In the genomic region with DNA sequence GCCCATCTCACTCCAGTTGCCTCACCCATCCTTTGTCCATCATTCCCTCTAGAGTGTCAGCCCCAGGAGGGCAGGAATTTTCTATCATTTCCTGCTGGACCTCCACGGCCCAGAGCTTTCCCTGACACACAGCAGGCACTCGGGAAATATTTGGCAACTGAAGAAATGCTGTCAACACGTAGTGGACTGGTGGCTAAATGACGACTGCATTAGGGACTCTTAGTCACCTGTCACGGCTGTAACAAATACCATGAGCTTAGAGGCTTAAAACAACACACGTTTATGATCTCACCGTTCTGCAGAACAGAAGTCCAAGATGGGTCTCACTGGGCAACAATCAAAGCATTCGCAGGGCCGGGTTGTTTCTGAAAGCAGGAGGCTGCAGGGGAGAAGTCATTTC, we compare ENCODE assay signal across 15 cellular contexts.
A peak's percentile ranks its signal among the peaks of the same experiment; 100 is the strongest.
DNase-seq lines count a peak whose midpoint lies in the region; ATAC-seq and TF ChIP-seq lines count a peak whose summit lies in the region.
"Had no signal": no experiment of that assay in that cellular context is flagged by ENCODE, and none has a peak within 500 bp of the region (broad histone marks: within the 10 kb centered on the region; RNA-seq: fewer than 3 reads in every experiment).

No MANE protein-coding gene starts in this region.

- DNase-seq in astrocyte of the hippocampus (ENCODE audit: low read depth, low spot score) = peak; percentile 7
- peak; percentile 19 for DNase-seq in left kidney (ENCODE audit: low read depth, low spot score)
- no peak for DNase-seq in erythroblast (lab: John Stamatoyannopoulos, UW)
- DNase-seq: AML-193; Caco-2; CD4-positive, alpha-beta T cell; GDM1; HFFc6; KBM-7 had no signal

- no peak for TF ChIP-seq CTCF in HEK293 (tag by site-specific recombination; IDR thresholded peaks at IDR 0.05)

- no peaks in the 10 kb centered on the region for H3K9me3 ChIP-seq in HEK293 (ENCODE audit: control insufficient read depth, insufficient read depth, low read depth, low read length)
- H3K9me3 ChIP-seq: Caco-2, HAP-1 had no signal

- CTCF ChIA-PET in HEK293 (lab: Yijun Ruan, JAX) = interaction anchor here (0.7 to 1.1 kb wide), 2 partner anchors 244 to 254 kb away, joined by 3 to 4 read pairs; no protein-coding TSS in a partner anchor

- POLR2A ChIA-PET in HEK293 (lab: Yijun Ruan, JAX) = no interaction called here

- ATAC-seq in GM18520 (IDR thresholded peaks at IDR 0.05; ENCODE audit: unreplicated experiment) (no peak), GM21786 (IDR thresholded peaks at IDR 0.05; ENCODE audit: unreplicated experiment) (no peak)
- ATAC-seq: HepG2 had no signal

- no peak for TF ChIP-seq POLR2A in erythroblast (IDR thresholded peaks at IDR 0.05; ENCODE audit: low read length)

- no peak overlapping the region for H3K4me3 ChIP-seq in HEK293 (ENCODE audit: low read depth, low read length)
- H3K4me3 ChIP-seq: HAP-1 had no signal

- H3K36me3 ChIP-seq in HEK293 (ENCODE audit: control insufficient read depth in 2 of 2, insufficient read depth in 1 of 2, low read length in 2 of 2) = no peaks in the 10 kb centered on the region
- H3K36me3 ChIP-seq: HAP-1 had no signal

- H3K27ac ChIP-seq in HEK293 (ENCODE audit: extremely low read depth, low read depth, low read length) = no peak overlapping the region
- H3K27ac ChIP-seq: C4-2B had no signal

- H3K4me1 ChIP-seq in HEK293 (ENCODE audit: control insufficient read depth, insufficient read depth, low read length) = no peaks in the 10 kb centered on the region
- H3K4me1 ChIP-seq: Caco-2, HAP-1 had no signal

TF ChIP-seq in HEK293, 187 proteins besides CTCF, POLR2A, EP300 and RAD21 (continues in another document):
- TF ChIP-seq ZNF768 (tag by site-specific recombination; IDR thresholded peaks at IDR 0.05) (no peak), ZNF544 (tag by site-specific recombination; IDR thresholded peaks at IDR 0.05) (no peak), ZNF184 (tag by site-specific recombination; IDR thresholded peaks at IDR 0.05) (0 out of 2 replicates have a peak, but pooled peaks have one; percentile 35), GLI2 (tag by site-specific recombination; IDR thresholded peaks at IDR 0.05; ENCODE audit: borderline replicate concordance, low read depth) (no peak), SCRT1 (tag by site-specific recombination; IDR thresholded peaks at IDR 0.05; ENCODE audit: borderline replicate concordance) (peak; percentile 20; the same call in 1 of the 2 replicates), ZNF114 (tag by site-specific recombination; IDR thresholded peaks at IDR 0.05) (no peak), GLIS2 (tag by site-specific recombination; IDR thresholded peaks at IDR 0.05) (no peak), ZNF404 (tag by site-specific recombination; IDR thresholded peaks at IDR 0.05) (no peak), OSR2 (tag by site-specific recombination; IDR thresholded peaks at IDR 0.05) (peak; percentile 34; the same call in 1 of the 2 replicates), ZNF146 (tag by site-specific recombination; IDR thresholded peaks at IDR 0.05) (no peak), ZNF274 (IDR thresholded peaks at IDR 0.05; ENCODE audit: low read length) (no peak), ZNF274 (tag by site-specific recombination; IDR thresholded peaks at IDR 0.05; ENCODE audit: borderline replicate concordance) (no peak), ZSCAN16 (tag by site-specific recombination; IDR thresholded peaks at IDR 0.05) (no peak), ZIC2 (tag by site-specific recombination; IDR thresholded peaks at IDR 0.05) (0 out of 2 replicates have a peak, but pooled peaks have one; percentile 6), ZNF48 (tag by site-specific recombination; IDR thresholded peaks at IDR 0.05) (no peak), ZNF292 (tag by site-specific recombination; IDR thresholded peaks at IDR 0.05; ENCODE audit: borderline replicate concordance, low read depth) (no peak), INSM2 (tag by site-specific recombination; IDR thresholded peaks at IDR 0.05) (0 out of 2 replicates have a peak, but pooled peaks have one; percentile 40), ZNF600 (tag by site-specific recombination; IDR thresholded peaks at IDR 0.05) (peak; percentile 97), ZNF521 (tag by site-specific recombination; IDR thresholded peaks at IDR 0.05) (no peak), MYNN (tag by site-specific recombination; IDR thresholded peaks at IDR 0.05; ENCODE audit: borderline replicate concordance) (no peak), ZNF19 (tag by site-specific recombination; IDR thresholded peaks at IDR 0.05; ENCODE audit: low read depth) (no peak), ZNF366 (tag by site-specific recombination; conservative IDR thresholded peaks at IDR 0.05) (0 out of 2 replicates have a peak, but pooled peaks have one; percentile 38), ZNF433 (tag by site-specific recombination; IDR thresholded peaks at IDR 0.05; ENCODE audit: low read depth) (no peak), ZNF157 (tag by site-specific recombination; IDR thresholded peaks at IDR 0.05) (no peak), ZBTB44 (tag by site-specific recombination; IDR thresholded peaks at IDR 0.05) (no peak), ATF2 (tag by site-specific recombination; IDR thresholded peaks at IDR 0.05; ENCODE audit: low read depth) (peak; percentile 20; the same call in 1 of the 2 replicates), ZNF629 (tag by site-specific recombination; IDR thresholded peaks at IDR 0.05) (peak; percentile 83), ZNF37A (tag by site-specific recombination; IDR thresholded peaks at IDR 0.05) (no peak), SCRT2 (tag by site-specific recombination; IDR thresholded peaks at IDR 0.05) (peak; percentile 66)
- TF ChIP-seq, protein P1, sequence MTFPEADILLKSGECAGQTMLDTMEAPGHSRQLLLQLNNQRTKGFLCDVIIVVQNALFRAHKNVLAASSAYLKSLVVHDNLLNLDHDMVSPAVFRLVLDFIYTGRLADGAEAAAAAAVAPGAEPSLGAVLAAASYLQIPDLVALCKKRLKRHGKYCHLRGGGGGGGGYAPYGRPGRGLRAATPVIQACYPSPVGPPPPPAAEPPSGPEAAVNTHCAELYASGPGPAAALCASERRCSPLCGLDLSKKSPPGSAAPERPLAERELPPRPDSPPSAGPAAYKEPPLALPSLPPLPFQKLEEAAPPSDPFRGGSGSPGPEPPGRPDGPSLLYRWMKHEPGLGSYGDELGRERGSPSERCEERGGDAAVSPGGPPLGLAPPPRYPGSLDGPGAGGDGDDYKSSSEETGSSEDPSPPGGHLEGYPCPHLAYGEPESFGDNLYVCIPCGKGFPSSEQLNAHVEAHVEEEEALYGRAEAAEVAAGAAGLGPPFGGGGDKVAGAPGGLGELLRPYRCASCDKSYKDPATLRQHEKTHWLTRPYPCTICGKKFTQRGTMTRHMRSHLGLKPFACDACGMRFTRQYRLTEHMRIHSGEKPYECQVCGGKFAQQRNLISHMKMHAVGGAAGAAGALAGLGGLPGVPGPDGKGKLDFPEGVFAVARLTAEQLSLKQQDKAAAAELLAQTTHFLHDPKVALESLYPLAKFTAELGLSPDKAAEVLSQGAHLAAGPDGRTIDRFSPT (tag by site-specific recombination; IDR thresholded peaks at IDR 0.05) = no peak

Comparison
In these comparisons a context has a peak if more than half of its experiments do, and no peak if none do; other contexts are left out.
1. DNase-seq: peak in astrocyte of the hippocampus (single experiment) and left kidney (single experiment); none in erythroblast (0 of 2).